8 cellular contexts compared by ENCODE assay signal in genomic region chr9:25716220-25716872, GRCh38. TPM values are rescaled to one million over a fixed set of nuclear protein-coding genes. Genes with fewer than 3 reads are reported as not detected.
A peak's percentile ranks its signal among the peaks of the same experiment; 100 is the strongest.
DNase-seq lines count a peak whose midpoint lies in the region; ATAC-seq and TF ChIP-seq lines count a peak whose summit lies in the region.

No MANE protein-coding gene starts in this region.

- H3K9me3 Mint-ChIP-seq in GM23338 (no peaks in the 10 kb centered on the region), nephron (no peaks in the 10 kb centered on the region), natural killer cell (peaks cover 8 to 23% of the 10 kb centered on the region in 2 donors)

- no peak overlapping the region for H3K4me3 ChIP-seq in GM23338
- no peak overlapping the region for H3K4me3 ChIP-seq in OCI-LY7 (ENCODE audit: low read depth, low read length, poor library complexity, severe bottlenecking)
- H3K4me3 ChIP-seq in esophagus muscularis mucosa: no peak overlapping the region
- no peak overlapping the region for H3K4me3 ChIP-seq in gastrocnemius medialis

- no peaks in the 10 kb centered on the region for H3K9me3 ChIP-seq in OCI-LY7 (ENCODE audit: low read length)
- H3K9me3 ChIP-seq in esophagus muscularis mucosa: no peaks in the 10 kb centered on the region
- no peaks in the 10 kb centered on the region for H3K9me3 ChIP-seq in gastrocnemius medialis

- H3K4me2 ChIP-seq in GM23338 (peak overlapping the region; percentile 41; the same call in 1 of the 2 replicates), OCI-LY7 (ENCODE audit: low read length) (no peak overlapping the region)

- H3K79me2 ChIP-seq in GM23338 (replicated peaks; ENCODE audit: insufficient read depth) (no peaks in the 10 kb centered on the region), OCI-LY7 (ENCODE audit: insufficient read depth, low read depth, low read length) (no peaks in the 10 kb centered on the region)

- H3K4me1 ChIP-seq in GM23338 (ENCODE audit: insufficient read depth): 0 out of 2 replicates have a peak, but pooled peaks cover 9% of the 10 kb centered on the region
- H3K4me1 ChIP-seq in OCI-LY7 (ENCODE audit: insufficient read depth, low read length, poor library complexity, severe bottlenecking): no peaks in the 10 kb centered on the region
- H3K4me1 ChIP-seq in esophagus muscularis mucosa: peaks cover 0 to 10% (median 7%) of the 10 kb centered on the region in 4 donors
- H3K4me1 ChIP-seq in gastrocnemius medialis: no peaks in the 10 kb centered on the region

- H3K27ac Mint-ChIP-seq in GM23338: no peak overlapping the region
- peak overlapping the region; percentile 45 to 77 (median 63) for H3K27ac Mint-ChIP-seq in nephron
- H3K27ac Mint-ChIP-seq in natural killer cell: no peak overlapping the region

- intact Hi-C loops in OCI-LY7 (cut with micrococcal nuclease; ENCODE audit: unreplicated experiment) (no loop called here), esophagus muscularis mucosa (cut with DNase I) (no loop called here), gastrocnemius medialis (cut with DNase I; ENCODE audit: low total_unique reads) (no loop called here), natural killer cell (cut with micrococcal nuclease) (no loop called here)

- H2AFZ ChIP-seq in GM23338: peak overlapping the region; percentile 84; the same call in 1 of the 2 replicates
- H2AFZ ChIP-seq in OCI-LY7 (ENCODE audit: low read length): no peak overlapping the region

- H3K27me3 Mint-ChIP-seq in GM23338 (ENCODE audit: insufficient read depth, low read depth, poor library complexity) (no peaks in the 10 kb centered on the region), nephron (ENCODE audit: low read depth) (no peaks in the 10 kb centered on the region), natural killer cell (ENCODE audit: low read depth in 2 of 2) (no peaks in the 10 kb centered on the region)

- H3K4me3 Mint-ChIP-seq in GM23338 (no peak overlapping the region), nephron (no peak overlapping the region), natural killer cell (no peak overlapping the region)

- WGBS in esophagus muscularis mucosa: 65% methylated on average over 6 of the region's 6 CpGs

- DNase-seq in GM23338 (ENCODE audit: low spot score): peak; percentile 84
- peak; percentile 7 for DNase-seq in OCI-LY7 (ENCODE audit: low spot score)
- DNase-seq in esophagus muscularis mucosa (ENCODE audit: extremely low spot score): no peak
- no peak for DNase-seq in gastrocnemius medialis
- no peak for DNase-seq in natural killer cell
- no peak for DNase-seq in 8988T

- CTCF ChIA-PET in OCI-LY7 (lab: Charles Lee; ENCODE audit: unreplicated experiment): no interaction called here

- H4K20me1 ChIP-seq in GM23338 (replicated peaks; ENCODE audit: insufficient read depth) (no peaks in the 10 kb centered on the region), OCI-LY7 (ENCODE audit: insufficient read depth, low read length) (no peaks in the 10 kb centered on the region)

- 0 out of 2 replicates have a peak overlapping the region, but pooled peaks have one; percentile 67 for H3K27ac ChIP-seq in GM23338 (ENCODE audit: low read depth)
- no peak overlapping the region for H3K27ac ChIP-seq in OCI-LY7 (ENCODE audit: low read depth, low read length, poor library complexity, severe bottlenecking)
- no peak overlapping the region for H3K27ac ChIP-seq in esophagus muscularis mucosa (replicated peaks in 1 of 4)
- H3K27ac ChIP-seq in gastrocnemius medialis: no peak overlapping the region

- POLR2A ChIA-PET in OCI-LY7 (lab: Charles Lee): interaction anchor here (1.0 kb wide), 1 partner anchor 10 kb away, joined by 3 read pairs; no protein-coding TSS in a partner anchor

- H3K4me1 Mint-ChIP-seq in GM23338 (peaks cover 8% of the 10 kb centered on the region), nephron (peaks cover 22% of the 10 kb centered on the region), natural killer cell (no peaks in the 10 kb centered on the region)

- H3K27me3 ChIP-seq in GM23338 (ENCODE audit: insufficient read depth) (no peaks in the 10 kb centered on the region), esophagus muscularis mucosa (no peaks in the 10 kb centered on the region), gastrocnemius medialis (no peaks in the 10 kb centered on the region)

- H3K36me3 Mint-ChIP-seq in GM23338 (ENCODE audit: low read depth) (no peaks in the 10 kb centered on the region), nephron (ENCODE audit: low read depth) (no peaks in the 10 kb centered on the region), natural killer cell (peaks cover 7% of the 10 kb centered on the region)

- H3F3A ChIP-seq in GM23338 (replicated peaks; ENCODE audit: low read depth): no peaks in the 10 kb centered on the region

- no TSS peak for BruUV-seq in OCI-LY7 (replicated peaks; lab: Mats Ljungman, UMichigan)

- in situ Hi-C loops in gastrocnemius medialis (cut with MboI; ENCODE audit: low sequenced_read_pairs in 4 of 4): loop anchor here in 1 of 4 donors (25.0 kb wide), 1 partner anchor 96 kb away; no protein-coding TSS in a partner anchor

- TF ChIP-seq CTCF in GM23338 (conservative IDR thresholded peaks at IDR 0.05; ENCODE audit: low read depth in 2 of 2) (peak; percentile 65 to 75), OCI-LY7 (conservative IDR thresholded peaks at IDR 0.05; ENCODE audit: low read length) (peak; percentile 43), esophagus muscularis mucosa (IDR thresholded peaks at IDR 0.05) (peak; percentile 33 to 55 (median 55)), nephron (IDR thresholded peaks at IDR 0.05; ENCODE audit: unreplicated experiment in 3 of 3) (peak; percentile 45 to 54 (median 47)), gastrocnemius medialis (IDR thresholded peaks at IDR 0.05 in 4 of 5, conservative IDR thresholded peaks at IDR 0.05 in 1 of 5) (no peak), natural killer cell (IDR thresholded peaks at IDR 0.05) (no peak)

- TF ChIP-seq EP300 in esophagus muscularis mucosa (IDR thresholded peaks at IDR 0.05): no peak

- ATAC-seq in GM23338: peak; percentile 100
- ATAC-seq in HG02571 (IDR thresholded peaks at IDR 0.05; ENCODE audit: unreplicated experiment): no peak
- no peak for ATAC-seq in gastrocnemius medialis
- no peak for ATAC-seq in natural killer cell

- H3K36me3 ChIP-seq in GM23338 (ENCODE audit: insufficient read depth) (no peaks in the 10 kb centered on the region), OCI-LY7 (ENCODE audit: insufficient read depth, low read length) (no peaks in the 10 kb centered on the region), esophagus muscularis mucosa (no peaks in the 10 kb centered on the region), gastrocnemius medialis (no peaks in the 10 kb centered on the region)

- no peaks in the 10 kb centered on the region for H3K9me2 ChIP-seq in GM23338 (ENCODE audit: insufficient read depth)
- no peaks in the 10 kb centered on the region for H3K9me2 ChIP-seq in OCI-LY7 (ENCODE audit: insufficient read depth, low read length)

- TF ChIP-seq POLR2A in esophagus muscularis mucosa (IDR thresholded peaks at IDR 0.05; ENCODE audit: low read depth) (no peak), gastrocnemius medialis (IDR thresholded peaks at IDR 0.05) (no peak)

TF ChIP-seq in GM23338, 12 proteins besides CTCF, POLR2A, EP300 and RAD21 (continues in another document):
- TF ChIP-seq ETS1 (IDR thresholded peaks at IDR 0.05): no peak

RNA-seq across cellular contexts. Expression of gene TUSC1, which starts 38.1 kb away (rescaled TPM):
- 7.3 and 8.9 TPM in 2 replicates for total RNA-seq in GM23338 (2014; rRNA removed; shearing (Covaris generic))
- 6.4 and 7.2 TPM in 2 replicates for polyA plus RNA-seq in GM23338 (2016; fragmentation: Nextera tagmentation; extraction: Ambion mirVana)
- not detected in 2 replicates for total RNA-seq in OCI-LY7 (2014; rRNA removed; shearing (Covaris generic))
- total RNA-seq in OCI-LY7 (2022) (not detected in 2 replicates), esophagus muscularis mucosa (10 to 100 TPM; 22.4 to 43.5 (median 34.0) TPM), gastrocnemius medialis (10 to 100 TPM in 3 of 4 donors, 1 to 10 TPM in 1; 7.0 to 21.1 (median 13.5) TPM), natural killer cell (under 1 TPM in 2 of 3 donors, not detected in 1; 0.18 to 0.58 TPM)

Comparison
In these comparisons a context has a peak if more than half of its experiments do, and no peak if none do; other contexts are left out.
1. DNase-seq: peak in GM23338 (single experiment) and OCI-LY7 (single experiment); none in esophagus muscularis mucosa (single experiment), gastrocnemius medialis (0 of 2), natural killer cell (single experiment) and 8988T (single experiment).
2. H3K27ac Mint-ChIP-seq: peak in nephron (3 of 3); none in GM23338 (single experiment) and natural killer cell (0 of 2).
3. CTCF ChIP-seq: peak in GM23338 (2 of 2), OCI-LY7 (single experiment), esophagus muscularis mucosa (3 of 3) and nephron (3 of 3); none in gastrocnemius medialis (0 of 5) and natural killer cell (single experiment).